In genomic region chr22:49268924-49269323, GRCh38 we compare ENCODE assay signal across 15 cellular contexts.
DNase-seq lines count a peak whose midpoint lies in the region; ATAC-seq, FAIRE-seq and TF ChIP-seq lines count a peak whose summit lies in the region.
"Had no signal": no experiment of that assay in that cellular context is flagged by ENCODE, and none has a peak within 500 bp of the region (broad histone marks: within the 10 kb centered on the region; RNA-seq: fewer than 3 reads in every experiment).

No MANE protein-coding gene starts in this region.

- H2BK15ac ChIP-seq in H1 (ENCODE audit: low read length), result no peak overlapping the region

- WGBS in H1 (ENCODE audit: extremely low coverage in 1 of 2, insufficient coverage in 1 of 2, insufficient read length in 1 of 2, insufficient replicate concordance in 2 of 2, low coverage in 1 of 2, low lambda C conversion rate in 2 of 2, missing lambda C conversion rate in 1 of 2), 2 experiments, result 56% methylated on average over 4 of the region's 4 CpGs; no CpG with 5 or more reads in 1 of the 2 experiments

- ATAC-seq in left cardiac atrium, result no peak
- no peak for ATAC-seq in sciatic nerve
- ATAC-seq in GM21423 (IDR thresholded peaks at IDR 0.05; ENCODE audit: unreplicated experiment), result no peak
- ATAC-seq in omental fat pad (ENCODE audit: low FRiP score), result no peak

- TF ChIP-seq CTCF in H1 (IDR thresholded peaks at IDR 0.05; ENCODE audit: control extremely low read depth in 1 of 3, insufficient read depth in 1 of 3, low read depth in 1 of 3, low read length in 3 of 3), result no peak
- no peak for TF ChIP-seq CTCF in omental fat pad (IDR thresholded peaks at IDR 0.05)

- no peaks in the 10 kb centered on the region for H3K79me1 ChIP-seq in H1 (ENCODE audit: low read depth, low read length)

- peak overlapping the region; percentile 94 for H4K91ac ChIP-seq in H1 (replicated peaks; ENCODE audit: insufficient read length, low read length)

- peak overlapping the region; percentile 77 for H2BK120ac ChIP-seq in H1 (replicated peaks; ENCODE audit: low read depth, low read length)

- no peak overlapping the region for H3K4ac ChIP-seq in H1 (replicated peaks; ENCODE audit: insufficient read length, low read depth, low read length)

- H4K5ac ChIP-seq in H1 (ENCODE audit: insufficient read length, low read depth, low read length), result no peak overlapping the region

- H2AK5ac ChIP-seq in H1 (ENCODE audit: low read depth, low read length), result no peak overlapping the region

- H3K23ac ChIP-seq in H1 (ENCODE audit: insufficient read length), result no peak overlapping the region

- FAIRE-seq in H1 (lab: Jason Lieb, UNC), result no peak
- FAIRE-seq: GM12891, H54 had no signal

- POLR2A ChIA-PET in H1 (lab: Charles Lee; ENCODE audit: partially characterized antibody), result interaction anchor here (0.6 to 1.0 kb wide), 2 partner anchors 34 to 288 kb away, joined by 3 to 4 read pairs; no protein-coding TSS in a partner anchor

- peak overlapping the region in 1 of 2 experiments; percentile 65; a peak in 1 of 4 replicates for H3K4me2 ChIP-seq in H1 (ENCODE audit: insufficient read depth in 1 of 2, low read depth in 2 of 2, low read length in 2 of 2)
- H3K4me2 ChIP-seq: BLaER1 treated with 17β-estradiol and CSF1 and Interleukin-3, amounts not matched to agents 10 nM and 100 nM had no signal

- H2BK12ac ChIP-seq in H1 (ENCODE audit: low read depth, low read length), result no peak overlapping the region

- peak overlapping the region; percentile 48 for H3K18ac ChIP-seq in H1 (ENCODE audit: extremely low read depth, low read length)

- no peaks in the 10 kb centered on the region for H4K20me1 ChIP-seq in H1 (replicated peaks in 1 of 2; ENCODE audit: control insufficient read depth in 1 of 2, insufficient read depth in 2 of 2, low read length in 2 of 2)

- H3K27me3 ChIP-seq in H1 (replicated peaks in 1 of 4; ENCODE audit: control insufficient read depth in 3 of 4, extremely low read depth in 1 of 4, insufficient read depth in 3 of 4, low read length in 3 of 4), result peaks cover 1 to 21% (median 16%) of the 10 kb centered on the region in 4 experiments; a peak in 6 of 7 replicates

- peaks cover 7 to 25% (median 18%) of the 10 kb centered on the region in 4 experiments for H3K4me1 ChIP-seq in H1 (replicated peaks in 1 of 4; ENCODE audit: control insufficient read depth in 3 of 4, insufficient read depth in 4 of 4, low read length in 3 of 4)

- H2BK5ac ChIP-seq in H1 (ENCODE audit: low read depth, low read length), result peak overlapping the region; percentile 92; the same call in 1 of the 2 replicates

- no peak overlapping the region for H2BK20ac ChIP-seq in H1 (ENCODE audit: low read length)

- no peaks in the 10 kb centered on the region for H3K79me2 ChIP-seq in H1 (ENCODE audit: control insufficient read depth in 1 of 2, insufficient read depth in 2 of 2, low read length in 2 of 2)

- H3K4me3 ChIP-seq in H1 (ENCODE audit: extremely low read depth in 1 of 4, insufficient read depth in 2 of 4, low read depth in 3 of 4, low read length in 4 of 4), result no peak overlapping the region
- H3K4me3 ChIP-seq: BLaER1 treated with 17β-estradiol and CSF1 and Interleukin-3, amounts not matched to agents 10 nM and 100 nM had no signal

- H3K14ac ChIP-seq in H1 (ENCODE audit: insufficient read length), result no peak overlapping the region

- TF ChIP-seq RAD21 in H1 (IDR thresholded peaks at IDR 0.05 in 1 of 2, conservative IDR thresholded peaks at IDR 0.05 in 1 of 2; ENCODE audit: low read depth in 2 of 2, low read length in 2 of 2), result no peak

- DNase-seq in cardiac septum (ENCODE audit: low spot score) (peak; percentile 12), left cardiac atrium (no peak), H1 (ENCODE audit: low read depth in 1 of 2, low spot score in 2 of 2) (no peak), sciatic nerve (ENCODE audit: low spot score) (peak; percentile 34), NOMO-1 treated with dmso at 0.1 percent for 144 hours (lab: John Stamatoyannopoulos, UW; ENCODE audit: unreplicated experiment) (no peak), omental fat pad (ENCODE audit: low spot score) (no peak)
- DNase-seq: 8988T; AML-193; Calu3; CD4-positive, CD25-positive, alpha-beta regulatory T cell; DMS 273 treated with DMSO at 0.1 percent for 48 hours had no signal

- H3K56ac ChIP-seq in H1 (replicated peaks; ENCODE audit: insufficient read length, low read depth, low read length), result no peak overlapping the region

- H2AFZ ChIP-seq in H1 (ENCODE audit: low read length), result no peak overlapping the region

- H3K9ac ChIP-seq in H1 (replicated peaks in 1 of 4; ENCODE audit: extremely low read depth in 1 of 4, low read depth in 3 of 4, low read length in 3 of 4), result no peak overlapping the region
- H3K9ac ChIP-seq: BLaER1 treated with 17β-estradiol and CSF1 and Interleukin-3, amounts not matched to agents 10 nM and 100 nM had no signal

- H3K9me3 ChIP-seq in H1 (ENCODE audit: insufficient read depth in 2 of 2, low read depth in 1 of 2, low read length in 1 of 2), result no peaks in the 10 kb centered on the region
- H3K9me3 ChIP-seq: BLaER1 treated with 17β-estradiol and CSF1 and Interleukin-3, amounts not matched to agents 10 nM and 100 nM had no signal

- no peak for TF ChIP-seq EP300 in H1 (IDR thresholded peaks at IDR 0.05; ENCODE audit: borderline replicate concordance in 1 of 2, low read depth in 2 of 2, low read length in 2 of 2)

- CTCF ChIA-PET in H1 (lab: Charles Lee; ENCODE audit: partially characterized antibody), result interaction anchor here (0.6 to 1.2 kb wide), 3 partner anchors 36 to 388 kb away, joined by 4 to 5 read pairs (median 5); no protein-coding TSS in a partner anchor

- TF ChIP-seq POLR2A in H1 (IDR thresholded peaks at IDR 0.05; ENCODE audit: control extremely low read depth in 1 of 2, low read depth in 2 of 2, low read length in 2 of 2), result no peak

- intact Hi-C loops in cardiac septum (cut with DNase I) (no loop called here), left cardiac atrium (cut with DNase I) (no loop called here), sciatic nerve (cut with DNase I) (no loop called here)

- no peaks in the 10 kb centered on the region for H3K36me3 ChIP-seq in H1 (ENCODE audit: control insufficient read depth in 2 of 4, insufficient read depth in 4 of 4, low read length in 3 of 4)
- H3K36me3 ChIP-seq: BLaER1 treated with 17β-estradiol and CSF1 and Interleukin-3, amounts not matched to agents 10 nM and 100 nM had no signal

- H4K8ac ChIP-seq in H1 (ENCODE audit: extremely low read depth, insufficient read depth, low read length), result no peak overlapping the region

- peaks cover 5% of the 10 kb centered on the region; the same call in 1 of the 2 replicates for H3K23me2 ChIP-seq in H1 (ENCODE audit: low read depth, low read length)

- H3K27ac ChIP-seq in H1 (ENCODE audit: low read depth, low read length), result no peak overlapping the region
- H3K27ac ChIP-seq: BLaER1 treated with 17β-estradiol and CSF1 and Interleukin-3, amounts not matched to agents 10 nM and 100 nM had no signal

TF ChIP-seq in H1, 55 proteins besides CTCF, POLR2A, EP300 and RAD21:
- TF ChIP-seq JUN (IDR thresholded peaks at IDR 0.05; ENCODE audit: low read depth, low read length) (no peak), CEBPB (IDR thresholded peaks at IDR 0.05; ENCODE audit: low read depth, low read length) (no peak), SAP30 (IDR thresholded peaks at IDR 0.05; ENCODE audit: insufficient read depth, insufficient replicate concordance, low read length) (no peak), RXRA (IDR thresholded peaks at IDR 0.05; ENCODE audit: insufficient read depth, low read depth, low read length) (no peak), KDM1A (IDR thresholded peaks at IDR 0.05; ENCODE audit: borderline replicate concordance, low read length) (no peak), FOSL1 (IDR thresholded peaks at IDR 0.05; ENCODE audit: insufficient read depth, low read depth, low read length) (no peak), SRF (IDR thresholded peaks at IDR 0.05; ENCODE audit: low read depth, low read length) (no peak), SIX5 (IDR thresholded peaks at IDR 0.05; ENCODE audit: low read depth, low read length) (no peak), EGR1 (IDR thresholded peaks at IDR 0.05; ENCODE audit: borderline replicate concordance, low read depth, low read length) (no peak), TCF12 (IDR thresholded peaks at IDR 0.05; ENCODE audit: low read depth, low read length) (no peak), JUND (IDR thresholded peaks at IDR 0.05; ENCODE audit: low read length) (no peak), SIRT6 (IDR thresholded peaks at IDR 0.05; ENCODE audit: low read length) (no peak), BACH1 (IDR thresholded peaks at IDR 0.05; ENCODE audit: low read length) (no peak), POLR2AphosphoS5 (IDR thresholded peaks at IDR 0.05; ENCODE audit: low read depth, low read length) (no peak), CHD2 (IDR thresholded peaks at IDR 0.05; ENCODE audit: low read length) (no peak)

Comparison
In these comparisons a context has a peak if more than half of its experiments do, and no peak if none do; other contexts are left out.
1. DNase-seq: peak in cardiac septum (single experiment) and sciatic nerve (single experiment); none in left cardiac atrium (single experiment), H1 (0 of 2), NOMO-1 treated with dmso at 0.1 percent for 144 hours (single experiment) and omental fat pad (single experiment).